1 cellular context compared by ENCODE assay signal in genomic region chr6:13460289-13460688, GRCh38.
TF ChIP-seq lines count a peak whose summit lies in the region.

No MANE protein-coding gene starts in this region.

TF ChIP-seq in HEK293, 187 proteins besides CTCF, POLR2A, EP300 and RAD21 (continued from another document):
- TF ChIP-seq, protein P1, sequence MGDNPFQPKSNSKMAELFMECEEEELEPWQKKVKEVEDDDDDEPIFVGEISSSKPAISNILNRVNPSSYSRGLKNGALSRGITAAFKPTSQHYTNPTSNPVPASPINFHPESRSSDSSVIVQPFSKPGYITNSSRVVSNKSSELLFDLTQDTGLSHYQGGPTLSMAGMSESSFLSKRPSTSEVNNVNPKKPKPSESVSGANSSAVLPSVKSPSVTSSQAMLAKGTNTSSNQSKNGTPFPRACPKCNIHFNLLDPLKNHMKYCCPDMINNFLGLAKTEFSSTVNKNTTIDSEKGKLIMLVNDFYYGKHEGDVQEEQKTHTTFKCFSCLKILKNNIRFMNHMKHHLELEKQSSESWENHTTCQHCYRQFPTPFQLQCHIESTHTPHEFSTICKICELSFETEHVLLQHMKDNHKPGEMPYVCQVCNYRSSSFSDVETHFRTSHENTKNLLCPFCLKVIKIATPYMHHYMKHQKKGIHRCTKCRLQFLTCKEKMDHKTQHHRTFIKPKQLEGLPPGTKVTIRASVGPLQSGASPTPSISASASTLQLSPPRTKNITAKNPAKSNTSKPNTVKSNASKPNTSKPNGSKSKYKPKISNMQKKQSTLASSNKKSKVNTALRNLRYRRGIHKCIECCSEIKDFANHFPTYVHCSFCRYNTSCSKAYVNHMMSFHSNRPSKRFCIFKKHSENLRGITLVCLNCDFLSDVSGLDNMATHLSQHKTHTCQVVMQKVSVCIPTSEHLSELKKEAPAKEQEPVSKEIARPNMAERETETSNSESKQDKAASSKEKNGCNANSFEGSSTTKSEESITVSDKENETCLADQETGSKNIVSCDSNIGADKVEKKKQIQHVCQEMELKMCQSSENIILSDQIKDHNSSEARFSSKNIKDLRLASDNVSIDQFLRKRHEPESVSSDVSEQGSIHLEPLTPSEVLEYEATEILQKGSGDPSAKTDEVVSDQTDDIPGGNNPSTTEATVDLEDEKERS (tag by site-specific recombination; IDR thresholded peaks at IDR 0.05): 0 out of 2 replicates have a peak, but pooled peaks have one; percentile 25
- TF ChIP-seq ZNF146 (tag by site-specific recombination; IDR thresholded peaks at IDR 0.05): peak; percentile 90
